Comparison of ENCODE assay signal across 16 cellular contexts in the genomic region with DNA sequence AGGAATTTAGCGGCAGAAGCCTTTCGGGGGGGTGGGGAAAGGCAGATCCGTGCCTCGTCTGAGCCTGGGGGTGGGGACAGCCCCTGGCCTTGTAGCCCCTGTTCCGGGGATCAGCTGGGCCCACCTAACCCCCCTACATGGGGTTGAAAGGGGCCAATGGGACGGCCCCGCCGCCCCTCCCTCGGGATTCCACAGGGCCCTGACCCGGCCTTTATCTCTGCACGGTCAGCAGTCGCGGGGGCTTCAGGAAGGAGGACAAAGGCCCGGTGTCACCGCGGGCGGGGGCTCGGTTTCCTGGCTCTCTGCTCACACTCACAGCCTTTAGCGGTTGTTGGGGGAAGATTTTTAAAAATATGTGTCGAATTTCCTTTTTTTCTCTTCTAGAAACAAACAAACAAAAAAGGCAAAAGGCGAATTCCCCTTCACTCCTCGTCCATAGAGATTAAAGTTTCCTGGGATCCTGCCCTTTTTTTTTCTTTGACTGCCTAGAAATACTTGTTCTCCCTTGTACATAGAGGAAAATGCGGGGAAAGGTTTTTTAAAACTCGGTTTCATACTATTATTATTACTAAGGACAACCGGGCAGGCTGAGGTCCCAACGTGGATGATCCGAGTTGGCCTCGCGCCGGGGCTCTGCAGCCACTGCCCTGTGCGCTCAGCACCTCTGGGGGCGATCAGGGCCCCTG. TPM values are rescaled to one million over a fixed set of nuclear protein-coding genes. Genes with fewer than 3 reads are reported as not detected.
A peak's percentile ranks its signal among the peaks of the same experiment; 100 is the strongest.
DNase-seq lines count a peak whose midpoint lies in the region; ATAC-seq and TF ChIP-seq lines count a peak whose summit lies in the region.
"Had no signal": no experiment of that assay in that cellular context is flagged by ENCODE, and none has a peak within 500 bp of the region (broad histone marks: within the 10 kb centered on the region; RNA-seq: fewer than 3 reads in every experiment).

No MANE protein-coding gene starts in this region.

- TF ChIP-seq CTCF in smooth muscle cell (IDR thresholded peaks at IDR 0.05; ENCODE audit: borderline replicate concordance, insufficient read depth, poor library complexity, severe bottlenecking) (no peak), thyroid gland (IDR thresholded peaks at IDR 0.05) (no peak)

- intact Hi-C loops in thyroid gland (cut with DNase I), result no loop called here

- no peaks in the 10 kb centered on the region; the same call in 1 of the 2 replicates for H3K9me3 ChIP-seq in iPS-20b (ENCODE audit: insufficient read depth, low read depth, low read length)
- H3K9me3 ChIP-seq in smooth muscle cell (replicated peaks; ENCODE audit: low read depth), result no peaks in the 10 kb centered on the region
- no peaks in the 10 kb centered on the region for H3K9me3 ChIP-seq in thyroid gland
- H3K9me3 ChIP-seq: body of pancreas, stomach had no signal

- no peak overlapping the region for H3K27ac ChIP-seq in iPS-20b (ENCODE audit: low read length)
- no peak overlapping the region for H3K27ac ChIP-seq in smooth muscle cell (ENCODE audit: low read depth)
- no peak overlapping the region for H3K27ac ChIP-seq in thyroid gland
- H3K27ac ChIP-seq: body of pancreas, stomach had no signal

- no peak overlapping the region for H3K27ac Mint-ChIP-seq in activated T-cell treated with anti-CD3 and anti-CD28 coated beads, Interleukin-2, amount 50 U/mL, for 24 hours
- H3K27ac Mint-ChIP-seq in activated naive CD8-positive, alpha-beta T cell treated with anti-CD3 and anti-CD28 coated beads, Interleukin-2, amount 50 U/mL, for 24 hours, result no peak overlapping the region
- H3K27ac Mint-ChIP-seq: CD8-positive, alpha-beta T cell had no signal

- no peak for TF ChIP-seq POLR2A in thyroid gland (IDR thresholded peaks at IDR 0.05)

- ATAC-seq in activated naive CD8-positive, alpha-beta T cell treated with anti-CD3 and anti-CD28 coated beads, Interleukin-2, amount 50 U/mL, for 24 hours, result no peak
- no peak for ATAC-seq in HG03442 (IDR thresholded peaks at IDR 0.05; ENCODE audit: unreplicated experiment)
- ATAC-seq: body of pancreas, PC-3 had no signal

- H3K4me1 ChIP-seq in iPS-20b (ENCODE audit: insufficient read depth, low read length) (peaks cover 14% of the 10 kb centered on the region), smooth muscle cell (ENCODE audit: low read depth) (peaks cover 21% of the 10 kb centered on the region), thyroid gland (peaks cover 28 to 43% of the 10 kb centered on the region in 2 donors)

- H3K9ac ChIP-seq in iPS-20b (ENCODE audit: low read depth, low read length) (no peak overlapping the region), smooth muscle cell (ENCODE audit: low read depth) (no peak overlapping the region)

- no peaks in the 10 kb centered on the region for H3K9me3 Mint-ChIP-seq in activated T-cell treated with anti-CD3 and anti-CD28 coated beads, Interleukin-2, amount 50 U/mL, for 24 hours
- no peaks in the 10 kb centered on the region for H3K9me3 Mint-ChIP-seq in activated naive CD8-positive, alpha-beta T cell treated with anti-CD3 and anti-CD28 coated beads, Interleukin-2, amount 50 U/mL, for 24 hours
- H3K9me3 Mint-ChIP-seq: CD8-positive, alpha-beta T cell had no signal

- H3K79me2 ChIP-seq in smooth muscle cell (ENCODE audit: low read depth), result no peaks in the 10 kb centered on the region

- H3K27me3 Mint-ChIP-seq in activated T-cell treated with anti-CD3 and anti-CD28 coated beads, Interleukin-2, amount 50 U/mL, for 24 hours, result peaks cover 99% of the 10 kb centered on the region
- H3K27me3 Mint-ChIP-seq in activated naive CD8-positive, alpha-beta T cell treated with anti-CD3 and anti-CD28 coated beads, Interleukin-2, amount 50 U/mL, for 24 hours, result peaks cover 90% of the 10 kb centered on the region

- no peak for DNase-seq in activated T-cell treated with anti-CD3 and anti-CD28 coated beads, Interleukin-2, amount 50 U/mL, for 24 hours
- no peak for DNase-seq in activated T-cell treated with anti-CD3 and anti-CD28 coated beads, Interleukin-2, amount 50 U/mL, for 1 hour
- DNase-seq in activated naive CD8-positive, alpha-beta T cell treated with anti-CD3 and anti-CD28 coated beads, Interleukin-2, amount 50 U/mL, for 24 hours, result no peak
- DNase-seq in smooth muscle cell (lab: John Stamatoyannopoulos, UW; ENCODE audit: unreplicated experiment) (no peak), thyroid gland (no peak)
- DNase-seq in stimulated activated CD4-positive, alpha-beta T cell treated with anti-CD3 and anti-CD28 coated beads, Interleukin-2, amount 100 ng/mL, for 48 hours, result no peak
- DNase-seq: 8988T; body of pancreas; CD8-positive, alpha-beta T cell; effector CD4-positive, alpha-beta T cell; NCI-H1694; PC-3; stomach had no signal

- no peak overlapping the region for H2AFZ ChIP-seq in smooth muscle cell (ENCODE audit: low read depth)

- no peaks in the 10 kb centered on the region for H4K20me1 ChIP-seq in smooth muscle cell (ENCODE audit: low read depth)

- H3K27me3 ChIP-seq in iPS-20b (ENCODE audit: insufficient read depth, low read length), result peaks cover 100% of the 10 kb centered on the region
- H3K27me3 ChIP-seq in smooth muscle cell (ENCODE audit: low read depth), result peaks cover 100% of the 10 kb centered on the region
- H3K27me3 ChIP-seq in thyroid gland, result peaks cover 73% of the 10 kb centered on the region

- peak overlapping the region; percentile 48 for H3K4me3 Mint-ChIP-seq in activated T-cell treated with anti-CD3 and anti-CD28 coated beads, Interleukin-2, amount 50 U/mL, for 24 hours
- peak overlapping the region; percentile 6 for H3K4me3 Mint-ChIP-seq in activated naive CD8-positive, alpha-beta T cell treated with anti-CD3 and anti-CD28 coated beads, Interleukin-2, amount 50 U/mL, for 24 hours

- no peaks in the 10 kb centered on the region for H3K36me3 Mint-ChIP-seq in activated T-cell treated with anti-CD3 and anti-CD28 coated beads, Interleukin-2, amount 50 U/mL, for 24 hours (ENCODE audit: low read depth)
- H3K36me3 Mint-ChIP-seq in activated naive CD8-positive, alpha-beta T cell treated with anti-CD3 and anti-CD28 coated beads, Interleukin-2, amount 50 U/mL, for 24 hours (ENCODE audit: low read depth), result no peaks in the 10 kb centered on the region
- H3K36me3 Mint-ChIP-seq: CD8-positive, alpha-beta T cell had no signal

- peak overlapping the region; percentile 29 for H3K4me2 ChIP-seq in smooth muscle cell

- no peaks in the 10 kb centered on the region for H3F3A ChIP-seq in smooth muscle cell (ENCODE audit: low read depth)

- H3K4me3 ChIP-seq in iPS-20b (ENCODE audit: low read length) (peak overlapping the region; percentile 46; the same call in 1 of the 2 replicates), smooth muscle cell (no peak overlapping the region), thyroid gland (replicated peaks in 1 of 3) (no peak overlapping the region)
- H3K4me3 ChIP-seq: body of pancreas had no signal

- peaks cover 48% of the 10 kb centered on the region for H3K4me1 Mint-ChIP-seq in activated T-cell treated with anti-CD3 and anti-CD28 coated beads, Interleukin-2, amount 50 U/mL, for 24 hours (ENCODE audit: low read depth)
- peaks cover 34% of the 10 kb centered on the region for H3K4me1 Mint-ChIP-seq in activated naive CD8-positive, alpha-beta T cell treated with anti-CD3 and anti-CD28 coated beads, Interleukin-2, amount 50 U/mL, for 24 hours

- H3K36me3 ChIP-seq in iPS-20b (ENCODE audit: insufficient read depth, low read depth, low read length) (no peaks in the 10 kb centered on the region), smooth muscle cell (ENCODE audit: low read depth) (no peaks in the 10 kb centered on the region), thyroid gland (no peaks in the 10 kb centered on the region)
- H3K36me3 ChIP-seq: stomach had no signal

- WGBS in smooth muscle cell (ENCODE audit: low lambda C conversion rate), result 4% methylated on average over 29 of the region's 32 CpGs
- 8 to 10% methylated on average over 30 to 31 of the region's 32 CpGs for WGBS in thyroid gland, 2 donors

RNA-seq across cellular contexts. Expression of a gene that starts 7.9 kb away (rescaled TPM):
- total RNA-seq in smooth muscle cell (not detected in 2 replicates), thyroid gland (not detected)
- polyA plus RNA-seq in smooth muscle cell, result 0.59 TPM in 1 of 2 replicates, not detected in the other
- total RNA-seq: omental fat pad, PC-3, stomach had no signal
- polyA plus RNA-seq: stomach had no signal

RNA-seq across cellular contexts. Expression of a gene that starts 8.0 kb away (rescaled TPM):
- total RNA-seq in smooth muscle cell (not detected in 2 replicates), thyroid gland (not detected)
- polyA plus RNA-seq in smooth muscle cell, result 0.47 TPM in 1 of 2 replicates, not detected in the other
- total RNA-seq: CD8-positive, alpha-beta T cell; omental fat pad; PC-3; stomach had no signal
